8 cellular contexts compared by ENCODE assay signal in the genomic region with DNA sequence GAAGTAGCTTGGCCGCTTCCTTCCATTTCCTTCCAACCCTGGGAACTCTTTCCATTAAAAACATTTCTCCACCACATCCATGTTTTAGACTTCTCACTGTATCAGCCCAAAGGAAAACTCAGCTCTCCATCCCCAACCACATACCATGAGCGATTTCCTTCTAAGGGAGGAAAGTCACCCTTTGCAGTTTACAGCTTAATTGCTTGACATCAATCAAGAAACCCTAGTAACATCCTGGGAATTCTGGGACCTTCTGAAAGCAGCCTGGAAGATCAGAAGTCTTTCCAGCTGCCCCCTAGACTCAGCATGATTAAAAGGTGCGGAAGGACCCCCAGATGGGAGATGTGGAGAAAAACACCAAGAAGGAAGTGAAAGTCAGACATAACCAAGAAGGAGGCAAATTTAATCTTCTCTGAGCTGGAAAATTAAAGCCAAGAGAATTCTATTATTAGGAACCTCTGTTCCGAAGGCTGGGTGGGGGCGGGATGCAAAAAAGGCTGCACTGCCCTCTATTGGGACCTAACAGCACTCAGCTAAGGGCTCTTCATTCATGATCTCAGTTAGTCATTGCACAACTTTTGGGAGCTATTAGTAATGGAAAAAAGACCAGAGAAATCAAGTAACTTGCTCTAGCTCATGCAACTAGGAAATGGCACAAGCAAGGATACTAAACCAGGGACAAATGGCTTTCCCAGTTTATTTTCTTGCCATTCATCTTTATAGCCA.
DNase-seq lines count a peak whose midpoint lies in the region; ATAC-seq and TF ChIP-seq lines count a peak whose summit lies in the region.

No MANE protein-coding gene starts in this region.

- TF ChIP-seq RAD21 in liver (IDR thresholded peaks at IDR 0.05): peak; percentile 73 to 81

- H3K27ac ChIP-seq in liver (ENCODE audit: low read depth in 1 of 2, low read length in 2 of 2) (peak overlapping the region in 1 of 2 donors; percentile 19), tibial nerve (peak overlapping the region in 3 of 4 donors; percentile 67 to 78 (median 77))

- no peak for DNase-seq in activated naive CD8-positive, alpha-beta T cell treated with anti-CD3 and anti-CD28 coated beads, Interleukin-2, amount 50 U/mL, for 24 hours
- DNase-seq in activated naive CD8-positive, alpha-beta T cell treated with anti-CD3 and anti-CD28 coated beads for 36 hours: no peak
- DNase-seq in NCI-H345 (lab: John Stamatoyannopoulos, UW) (peak; percentile 30), cardiac fibroblast (ENCODE audit: low read depth in 2 of 2) (peak; percentile 94 to 96), tibial nerve (ENCODE audit: low spot score in 2 of 2) (peak; percentile 36 to 63), NCI-H2081 (lab: John Stamatoyannopoulos, UW) (no peak), NCI-H1436 treated with DMSO at 0.1 percent for 48 hours (lab: John Stamatoyannopoulos, UW) (no peak)

- H3K9me3 Mint-ChIP-seq in activated naive CD8-positive, alpha-beta T cell treated with anti-CD3 and anti-CD28 coated beads, Interleukin-2, amount 50 U/mL, for 24 hours: no peaks in the 10 kb centered on the region
- H3K9me3 Mint-ChIP-seq in activated naive CD8-positive, alpha-beta T cell treated with anti-CD3 and anti-CD28 coated beads for 36 hours: peaks cover under 1% of the 10 kb centered on the region

- H3K36me3 ChIP-seq in liver (ENCODE audit: control insufficient read depth in 4 of 4, insufficient read depth in 3 of 4, low read depth in 1 of 4, low read length in 3 of 4): no peaks in the 10 kb centered on the region
- H3K36me3 ChIP-seq in tibial nerve: no peaks in the 10 kb centered on the region

- H3K4me3 ChIP-seq in cardiac fibroblast (replicated peaks in 1 of 2; ENCODE audit: low read depth in 2 of 2, low read length in 2 of 2): no peak overlapping the region
- H3K4me3 ChIP-seq in liver (ENCODE audit: low read depth in 1 of 3, low read length in 3 of 3): no peak overlapping the region
- no peak overlapping the region for H3K4me3 ChIP-seq in tibial nerve

- H3K27ac Mint-ChIP-seq in activated naive CD8-positive, alpha-beta T cell treated with anti-CD3 and anti-CD28 coated beads, Interleukin-2, amount 50 U/mL, for 24 hours: no peak overlapping the region
- H3K27ac Mint-ChIP-seq in activated naive CD8-positive, alpha-beta T cell treated with anti-CD3 and anti-CD28 coated beads for 36 hours: no peak overlapping the region

- WGBS in liver: 47% methylated on average over 5 of the region's 5 CpGs
- WGBS in tibial nerve, 2 donors: 32 to 44% methylated on average over 5 of the region's 5 CpGs

- H3K36me3 Mint-ChIP-seq in activated naive CD8-positive, alpha-beta T cell treated with anti-CD3 and anti-CD28 coated beads, Interleukin-2, amount 50 U/mL, for 24 hours (ENCODE audit: low read depth): no peaks in the 10 kb centered on the region
- no peaks in the 10 kb centered on the region for H3K36me3 Mint-ChIP-seq in activated naive CD8-positive, alpha-beta T cell treated with anti-CD3 and anti-CD28 coated beads for 36 hours

- peaks cover 5% of the 10 kb centered on the region for H3K27me3 Mint-ChIP-seq in activated naive CD8-positive, alpha-beta T cell treated with anti-CD3 and anti-CD28 coated beads, Interleukin-2, amount 50 U/mL, for 24 hours
- peaks cover 12% of the 10 kb centered on the region for H3K27me3 Mint-ChIP-seq in activated naive CD8-positive, alpha-beta T cell treated with anti-CD3 and anti-CD28 coated beads for 36 hours

- H3K4me3 Mint-ChIP-seq in activated naive CD8-positive, alpha-beta T cell treated with anti-CD3 and anti-CD28 coated beads, Interleukin-2, amount 50 U/mL, for 24 hours: no peak overlapping the region
- no peak overlapping the region for H3K4me3 Mint-ChIP-seq in activated naive CD8-positive, alpha-beta T cell treated with anti-CD3 and anti-CD28 coated beads for 36 hours

- peak in 1 of 2 donors; percentile 87 for TF ChIP-seq EP300 in tibial nerve (IDR thresholded peaks at IDR 0.05)

- no peak overlapping the region for H3K9ac ChIP-seq in liver (ENCODE audit: low read depth in 1 of 2, low read length in 2 of 2)

- H3K4me1 Mint-ChIP-seq in activated naive CD8-positive, alpha-beta T cell treated with anti-CD3 and anti-CD28 coated beads, Interleukin-2, amount 50 U/mL, for 24 hours: peaks cover 12% of the 10 kb centered on the region
- peaks cover 15% of the 10 kb centered on the region for H3K4me1 Mint-ChIP-seq in activated naive CD8-positive, alpha-beta T cell treated with anti-CD3 and anti-CD28 coated beads for 36 hours

- peak; percentile 67 for ATAC-seq in activated naive CD8-positive, alpha-beta T cell treated with anti-CD3 and anti-CD28 coated beads, Interleukin-2, amount 50 U/mL, for 24 hours

- H3K27me3 ChIP-seq in liver (ENCODE audit: control insufficient read depth in 4 of 4, insufficient read depth in 4 of 4, low read length in 3 of 4) (no peaks in the 10 kb centered on the region), tibial nerve (no peaks in the 10 kb centered on the region)

- TF ChIP-seq POLR2A in tibial nerve (IDR thresholded peaks at IDR 0.05): no peak

- H3K4me1 ChIP-seq in liver (ENCODE audit: control insufficient read depth in 4 of 4, insufficient read depth in 4 of 4, low read length in 3 of 4): no peaks in the 10 kb centered on the region
- peaks cover 0 to 28% (median 9%) of the 10 kb centered on the region in 4 donors for H3K4me1 ChIP-seq in tibial nerve

- peak; percentile 76 for TF ChIP-seq CTCF in cardiac fibroblast (IDR thresholded peaks at IDR 0.05; ENCODE audit: low read depth, low read length)
- peak; percentile 44 for TF ChIP-seq CTCF in liver (IDR thresholded peaks at IDR 0.05; ENCODE audit: low read depth, low read length, missing input control)
- TF ChIP-seq CTCF in tibial nerve (IDR thresholded peaks at IDR 0.05): peak; percentile 58 to 73 (median 71)

- no peaks in the 10 kb centered on the region for H3K9me3 ChIP-seq in liver (ENCODE audit: control insufficient read depth in 4 of 4, low read length in 3 of 4)
- H3K9me3 ChIP-seq in tibial nerve: no peaks in the 10 kb centered on the region

TF ChIP-seq in liver, 16 proteins besides CTCF, POLR2A, EP300 and RAD21:
- TF ChIP-seq JUND (IDR thresholded peaks at IDR 0.05): peak; percentile 79 to 93
- TF ChIP-seq NR2F2 (IDR thresholded peaks at IDR 0.05): no peak
- TF ChIP-seq TAF1 (conservative IDR thresholded peaks at IDR 0.05): no peak
- peak in 1 of 2 donors; percentile 48 for TF ChIP-seq EGR1 (IDR thresholded peaks at IDR 0.05; ENCODE audit: low read depth in 2 of 2)
- peak; percentile 30 for TF ChIP-seq SP1 (IDR thresholded peaks at IDR 0.05)
- TF ChIP-seq, protein P1, sequence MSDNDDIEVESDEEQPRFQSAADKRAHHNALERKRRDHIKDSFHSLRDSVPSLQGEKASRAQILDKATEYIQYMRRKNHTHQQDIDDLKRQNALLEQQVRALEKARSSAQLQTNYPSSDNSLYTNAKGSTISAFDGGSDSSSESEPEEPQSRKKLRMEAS (IDR thresholded peaks at IDR 0.05): no peak
- no peak for TF ChIP-seq FOXA2 (IDR thresholded peaks at IDR 0.05)
- peak in 1 of 2 donors; percentile 19 for TF ChIP-seq RXRA (IDR thresholded peaks at IDR 0.05)
- TF ChIP-seq, protein P2, sequence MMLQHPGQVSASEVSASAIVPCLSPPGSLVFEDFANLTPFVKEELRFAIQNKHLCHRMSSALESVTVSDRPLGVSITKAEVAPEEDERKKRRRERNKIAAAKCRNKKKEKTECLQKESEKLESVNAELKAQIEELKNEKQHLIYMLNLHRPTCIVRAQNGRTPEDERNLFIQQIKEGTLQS (IDR thresholded peaks at IDR 0.05): peak; percentile 33
- TF ChIP-seq YY1 (IDR thresholded peaks at IDR 0.05): peak; percentile 10

Comparison
In these comparisons a context has a peak if more than half of its experiments do, and no peak if none do; other contexts are left out.
1. DNase-seq: peak in NCI-H345 (single experiment), cardiac fibroblast (2 of 2) and tibial nerve (2 of 2); none in activated naive CD8-positive, alpha-beta T cell treated with anti-CD3 and anti-CD28 coated beads, Interleukin-2, amount 50 U/mL, for 24 hours (single experiment), activated naive CD8-positive, alpha-beta T cell treated with anti-CD3 and anti-CD28 coated beads for 36 hours (single experiment), NCI-H2081 (0 of 2) and NCI-H1436 treated with DMSO at 0.1 percent for 48 hours (single experiment).
2. Peak in every context shown above with its lines, with median percentiles within 50 percentile points of each other: CTCF ChIP-seq.